ENCODE assay signal across 9 cellular contexts in the genomic region with DNA sequence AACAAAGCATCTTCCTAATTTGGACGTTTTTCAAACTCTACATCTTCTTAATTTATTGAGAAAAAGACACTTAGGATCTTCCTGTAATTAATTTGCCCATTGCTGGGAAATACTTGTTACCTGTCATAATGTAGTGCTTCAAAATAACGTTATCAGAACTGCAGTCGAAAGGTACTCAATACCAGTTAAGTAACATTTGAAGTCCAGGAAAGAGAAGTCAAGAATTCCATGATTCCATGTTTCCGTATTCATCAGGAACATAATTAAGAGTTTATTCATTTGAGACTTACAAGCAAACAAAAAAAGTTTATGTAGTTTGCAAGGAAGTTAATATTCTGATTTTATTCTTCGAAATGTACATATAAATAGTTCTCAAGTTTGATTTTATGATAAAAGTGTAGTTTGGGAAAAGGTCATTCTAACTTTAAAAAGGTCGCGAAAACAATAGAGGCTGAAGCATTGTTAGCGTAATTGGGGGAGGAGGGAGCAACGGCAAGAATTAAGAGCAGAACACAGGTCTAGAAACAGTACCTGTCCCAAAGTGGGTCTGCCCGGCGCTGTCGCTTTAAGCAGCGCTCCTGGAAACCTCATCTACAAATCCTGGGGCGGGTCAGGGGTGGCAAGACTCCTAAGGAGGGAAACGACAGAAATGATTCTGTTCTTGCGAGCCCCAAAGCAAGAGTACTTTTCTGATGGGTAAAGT. TPM values are rescaled to one million over a fixed set of nuclear protein-coding genes. Genes with fewer than 3 reads are reported as not detected.
A peak's percentile ranks its signal among the peaks of the same experiment; 100 is the strongest.
DNase-seq lines count a peak whose midpoint lies in the region; ATAC-seq, FAIRE-seq and TF ChIP-seq lines count a peak whose summit lies in the region.
"Had no signal": no experiment of that assay in that cellular context is flagged by ENCODE, and none has a peak within 500 bp of the region (broad histone marks: within the 10 kb centered on the region; RNA-seq: fewer than 3 reads in every experiment).

No MANE protein-coding gene starts in this region.

- TF ChIP-seq POLR2A in tibial nerve (IDR thresholded peaks at IDR 0.05), result no peak

- no peak for DNase-seq in activated naive CD4-positive, alpha-beta T cell treated with anti-CD3 and anti-CD28 coated beads for 36 hours
- no peak for DNase-seq in activated naive CD4-positive, alpha-beta T cell treated with anti-CD3 and anti-CD28 coated beads, Interleukin-2, amount 50 U/mL, for 16 hours
- DNase-seq in activated CD8-positive, alpha-beta T cell treated with anti-CD3 and anti-CD28 coated beads, Interleukin-2, amount 10 ng/mL, durations not matched to agents 7 days and 5 days, result no peak
- DNase-seq in tibial nerve (ENCODE audit: low spot score in 2 of 2) (no peak), OCI-M2 (lab: John Stamatoyannopoulos, UW; ENCODE audit: unreplicated experiment) (no peak)
- no peak for DNase-seq in stimulated activated CD4-positive, alpha-beta T cell treated with anti-CD3 and anti-CD28 coated beads, Interleukin-4, amount 100 ng/mL, for 4 hours

- no peaks in the 10 kb centered on the region for H3K9me3 ChIP-seq in tibial nerve

- H3K9me3 Mint-ChIP-seq in activated naive CD4-positive, alpha-beta T cell treated with anti-CD3 and anti-CD28 coated beads for 36 hours, result no peaks in the 10 kb centered on the region
- no peaks in the 10 kb centered on the region for H3K9me3 Mint-ChIP-seq in activated CD8-positive, alpha-beta T cell treated with anti-CD3 and anti-CD28 coated beads, Interleukin-2, amount 10 ng/mL, durations not matched to agents 7 days and 5 days (ENCODE audit: insufficient read depth)

- peaks cover 18% of the 10 kb centered on the region for H3K4me1 Mint-ChIP-seq in activated naive CD4-positive, alpha-beta T cell treated with anti-CD3 and anti-CD28 coated beads for 36 hours (ENCODE audit: low read depth)
- H3K4me1 Mint-ChIP-seq in activated CD8-positive, alpha-beta T cell treated with anti-CD3 and anti-CD28 coated beads, Interleukin-2, amount 10 ng/mL, durations not matched to agents 7 days and 5 days (ENCODE audit: low read depth), result peaks cover 20% of the 10 kb centered on the region

- intact Hi-C loops in activated naive CD4-positive, alpha-beta T cell treated with anti-CD3 and anti-CD28 coated beads for 36 hours (cut with micrococcal nuclease), result loop anchor here (2.0 to 10.0 kb wide), 2 partner anchors 626 to 1120 kb away; a partner anchor contains a TSS

- no peak for TF ChIP-seq EP300 in tibial nerve (IDR thresholded peaks at IDR 0.05)

- no peaks in the 10 kb centered on the region for H3K27me3 ChIP-seq in tibial nerve

- peak overlapping the region in 1 of 4 donors; percentile 86 for H3K27ac ChIP-seq in tibial nerve
- H3K27ac ChIP-seq: epithelial cell of prostate had no signal

- POLR2A ChIA-PET in activated CD8-positive, alpha-beta T cell treated with anti-CD3 and anti-CD28 coated beads, Interleukin-2, amount 10 ng/mL, durations not matched to agents 7 days and 5 days (lab: Charles Lee), result no interaction called here

- 41 to 42% methylated on average over 16 of the region's 16 CpGs for WGBS in tibial nerve, 2 donors

- peaks cover 0 to 13% (median 8%) of the 10 kb centered on the region in 4 donors for H3K4me1 ChIP-seq in tibial nerve

- H3K36me3 ChIP-seq in tibial nerve, result no peaks in the 10 kb centered on the region

- H3K36me3 Mint-ChIP-seq in activated naive CD4-positive, alpha-beta T cell treated with anti-CD3 and anti-CD28 coated beads for 36 hours (ENCODE audit: low read depth), result no peaks in the 10 kb centered on the region
- no peaks in the 10 kb centered on the region for H3K36me3 Mint-ChIP-seq in activated CD8-positive, alpha-beta T cell treated with anti-CD3 and anti-CD28 coated beads, Interleukin-2, amount 10 ng/mL, durations not matched to agents 7 days and 5 days (ENCODE audit: low read depth)

- peak; percentile 21 for FAIRE-seq in islet of Langerhans (lab: Jason Lieb, UNC)

- no peak for ATAC-seq in activated CD8-positive, alpha-beta T cell treated with anti-CD3 and anti-CD28 coated beads, Interleukin-2, amount 10 ng/mL, durations not matched to agents 7 days and 5 days
- ATAC-seq in HG02970 (IDR thresholded peaks at IDR 0.05; ENCODE audit: low FRiP score, unreplicated experiment), result no peak

- CTCF ChIA-PET in activated naive CD4-positive, alpha-beta T cell treated with anti-CD3 and anti-CD28 coated beads for 36 hours (lab: Charles Lee), result no interaction called here
- CTCF ChIA-PET in activated CD8-positive, alpha-beta T cell treated with anti-CD3 and anti-CD28 coated beads, Interleukin-2, amount 10 ng/mL, durations not matched to agents 7 days and 5 days (lab: Charles Lee), result interaction anchor here (0.8 kb wide), 1 partner anchor 35 kb away, joined by 3 read pairs; no protein-coding TSS in a partner anchor

- TF ChIP-seq CTCF in tibial nerve (IDR thresholded peaks at IDR 0.05), result no peak

- H3K4me3 ChIP-seq in tibial nerve, result peak overlapping the region; percentile 41 to 90 (median 82)

- peaks cover 10% of the 10 kb centered on the region for H3K27me3 Mint-ChIP-seq in activated naive CD4-positive, alpha-beta T cell treated with anti-CD3 and anti-CD28 coated beads for 36 hours (ENCODE audit: low read depth)
- peaks cover 25% of the 10 kb centered on the region for H3K27me3 Mint-ChIP-seq in activated CD8-positive, alpha-beta T cell treated with anti-CD3 and anti-CD28 coated beads, Interleukin-2, amount 10 ng/mL, durations not matched to agents 7 days and 5 days (ENCODE audit: low read depth)

- H3K27ac Mint-ChIP-seq in activated naive CD4-positive, alpha-beta T cell treated with anti-CD3 and anti-CD28 coated beads for 36 hours, result no peak overlapping the region
- H3K27ac Mint-ChIP-seq in activated CD8-positive, alpha-beta T cell treated with anti-CD3 and anti-CD28 coated beads, Interleukin-2, amount 10 ng/mL, durations not matched to agents 7 days and 5 days, result no peak overlapping the region

- H3K4me3 Mint-ChIP-seq in activated naive CD4-positive, alpha-beta T cell treated with anti-CD3 and anti-CD28 coated beads for 36 hours, result peak overlapping the region; percentile 69
- H3K4me3 Mint-ChIP-seq in activated CD8-positive, alpha-beta T cell treated with anti-CD3 and anti-CD28 coated beads, Interleukin-2, amount 10 ng/mL, durations not matched to agents 7 days and 5 days, result peak overlapping the region; percentile 73

RNA-seq across cellular contexts. Expression of a gene that starts 1.2 kb away (rescaled TPM):
- under 1 TPM; 0.54 to 0.60 TPM for total RNA-seq in activated naive CD4-positive, alpha-beta T cell treated with anti-CD3 and anti-CD28 coated beads for 36 hours
- total RNA-seq in activated CD8-positive, alpha-beta T cell treated with anti-CD3 and anti-CD28 coated beads, Interleukin-2, amount 10 ng/mL, durations not matched to agents 7 days and 5 days, result under 1 TPM; 0.34 to 0.60 TPM
- total RNA-seq in tibial nerve, result 10 to 100 TPM; 13.8 to 38.5 (median 25.4) TPM

Comparison
In these comparisons a context has a peak if more than half of its experiments do, and no peak if none do; other contexts are left out.
1. RNA of a gene that starts 1.2 kb away (total RNA-seq): 13.8 to 38.5 TPM in tibial nerve; 0.34 to 0.60 TPM in activated CD8-positive, alpha-beta T cell treated with anti-CD3 and anti-CD28 coated beads, Interleukin-2, amount 10 ng/mL, durations not matched to agents 7 days and 5 days and 0.54 to 0.60 TPM in activated naive CD4-positive, alpha-beta T cell treated with anti-CD3 and anti-CD28 coated beads for 36 hours; every median in the first group is over 4 times any median in the second.